1 cellular context compared by ENCODE assay signal in the genomic region with DNA sequence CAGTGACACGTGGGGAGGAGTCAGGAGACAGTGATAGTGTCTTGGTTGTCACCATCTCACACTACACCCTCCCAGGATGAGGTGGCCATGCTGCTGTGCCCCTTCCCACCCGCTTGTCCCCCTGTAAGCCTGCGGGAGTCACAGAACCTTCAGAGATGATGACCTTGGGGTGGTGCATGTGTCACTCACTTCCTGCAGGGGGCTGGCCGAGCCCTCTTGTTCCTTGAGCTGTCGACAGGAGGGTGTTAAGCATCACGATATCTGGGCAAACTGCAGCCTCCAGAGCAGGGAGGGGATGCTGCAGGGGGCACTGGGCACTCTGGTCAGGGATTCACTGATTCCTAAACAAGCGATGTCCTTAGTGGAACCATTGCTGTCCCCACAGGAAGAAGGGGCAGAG.
TF ChIP-seq lines count a peak whose summit lies in the region.

No MANE protein-coding gene starts in this region.

TF ChIP-seq in GM23338, 12 proteins besides CTCF, POLR2A, EP300 and RAD21 (continued from another document):
- TF ChIP-seq, protein P1, sequence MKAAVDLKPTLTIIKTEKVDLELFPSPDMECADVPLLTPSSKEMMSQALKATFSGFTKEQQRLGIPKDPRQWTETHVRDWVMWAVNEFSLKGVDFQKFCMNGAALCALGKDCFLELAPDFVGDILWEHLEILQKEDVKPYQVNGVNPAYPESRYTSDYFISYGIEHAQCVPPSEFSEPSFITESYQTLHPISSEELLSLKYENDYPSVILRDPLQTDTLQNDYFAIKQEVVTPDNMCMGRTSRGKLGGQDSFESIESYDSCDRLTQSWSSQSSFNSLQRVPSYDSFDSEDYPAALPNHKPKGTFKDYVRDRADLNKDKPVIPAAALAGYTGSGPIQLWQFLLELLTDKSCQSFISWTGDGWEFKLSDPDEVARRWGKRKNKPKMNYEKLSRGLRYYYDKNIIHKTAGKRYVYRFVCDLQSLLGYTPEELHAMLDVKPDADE (IDR thresholded peaks at IDR 0.05): no peak
- no peak for TF ChIP-seq ZNF331 (CRISPR knock-in tag; IDR thresholded peaks at IDR 0.05; ENCODE audit: low read depth)
TF ChIP-seq in GM23338: peak in this region for 0.
